Comparison of ENCODE assay signal across 16 cellular contexts in the genomic region with DNA sequence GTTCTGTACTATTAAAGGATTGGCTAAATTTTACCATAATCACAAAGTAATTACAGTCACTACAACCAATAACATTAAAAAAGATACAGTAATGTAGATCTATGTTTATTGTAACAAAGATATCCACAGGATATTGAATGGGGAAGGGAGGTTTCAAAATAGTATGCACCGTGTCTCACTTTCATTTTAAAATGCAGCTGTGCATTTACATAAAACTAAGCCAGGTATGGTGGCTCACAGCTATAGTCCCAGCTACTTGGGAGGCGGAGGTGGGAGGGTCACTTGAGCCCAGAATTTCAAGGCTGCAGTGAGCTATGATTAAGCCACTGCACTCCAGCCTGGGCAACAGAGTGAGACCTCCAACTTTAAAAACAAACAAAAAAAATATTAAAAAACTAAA. TPM values are rescaled to one million over a fixed set of nuclear protein-coding genes. Genes with fewer than 3 reads are reported as not detected.
DNase-seq lines count a peak whose midpoint lies in the region; ATAC-seq and TF ChIP-seq lines count a peak whose summit lies in the region.
"Had no signal": no experiment of that assay in that cellular context is flagged by ENCODE, and none has a peak within 500 bp of the region (broad histone marks: within the 10 kb centered on the region; RNA-seq: fewer than 3 reads in every experiment).

No MANE protein-coding gene starts in this region.

- no peaks in the 10 kb centered on the region for H3K9me3 ChIP-seq in right cardiac atrium (ENCODE audit: control insufficient read depth, low read length)
- H3K9me3 ChIP-seq: adrenal gland, ovary, upper lobe of right lung had no signal

- H3K27ac ChIP-seq in caudate nucleus (ENCODE audit: low read depth, low read length): no peak overlapping the region
- H3K27ac ChIP-seq in right cardiac atrium (ENCODE audit: low read length): no peak overlapping the region
- H3K27ac ChIP-seq: adrenal gland, coronary artery, ovary, upper lobe of right lung had no signal

- intact Hi-C loops in right cardiac atrium (cut with DNase I): no loop called here

- DNase-seq in GM12865 (ENCODE audit: low read depth): peak; percentile 32
- no peak for DNase-seq in caudate nucleus (lab: John Stamatoyannopoulos, UW)
- no peak for DNase-seq in middle frontal gyrus (ENCODE audit: extremely low spot score, low spot score)
- no peak for DNase-seq in right cardiac atrium
- DNase-seq: activated T-cell treated with anti-CD3 and anti-CD28 coated beads for 4 hours, adrenal gland, NCI-H524 treated with DMSO at 0.1 percent for 48 hours, ovary, SHP77, upper lobe of right lung had no signal

- peak; percentile 75 for ATAC-seq in GM19372 (IDR thresholded peaks at IDR 0.05; ENCODE audit: low read depth, unreplicated experiment)
- ATAC-seq in HG02610 (IDR thresholded peaks at IDR 0.05; ENCODE audit: unreplicated experiment): peak; percentile 79
- ATAC-seq in HG03439 (IDR thresholded peaks at IDR 0.05; ENCODE audit: unreplicated experiment): peak; percentile 81
- ATAC-seq in right cardiac atrium: no peak
- no peak for ATAC-seq in HG03139 (IDR thresholded peaks at IDR 0.05; ENCODE audit: unreplicated experiment)
- ATAC-seq: HCT116, upper lobe of right lung had no signal

- no peak overlapping the region for H3K4me3 ChIP-seq in GM12865 (ENCODE audit: low read depth, low read length)
- no peak overlapping the region for H3K4me3 ChIP-seq in right cardiac atrium (ENCODE audit: low read length)
- H3K4me3 ChIP-seq: adrenal gland, coronary artery, ovary, upper lobe of right lung had no signal

- no peak for TF ChIP-seq CTCF in GM12865 (IDR thresholded peaks at IDR 0.05; ENCODE audit: insufficient read depth, low read depth, low read length, missing control alignments)

- 85% methylated on average over 2 of the region's 2 CpGs for WGBS in right cardiac atrium

- no peaks in the 10 kb centered on the region for H3K27me3 ChIP-seq in right cardiac atrium (ENCODE audit: control insufficient read depth, insufficient read depth)
- H3K27me3 ChIP-seq: adrenal gland, ovary, upper lobe of right lung had no signal

- no peaks in the 10 kb centered on the region for H3K4me1 ChIP-seq in right cardiac atrium (ENCODE audit: control insufficient read depth, insufficient read depth, low read length)
- H3K4me1 ChIP-seq: adrenal gland, upper lobe of right lung had no signal

RNA-seq across cellular contexts. Expression of a gene that starts 8.5 kb away (rescaled TPM):
- total RNA-seq in right cardiac atrium: 10 to 100 TPM; 36.2 to 53.7 (median 40.5) TPM
- polyA plus RNA-seq in right cardiac atrium: 16.5 TPM

RNA-seq across cellular contexts. Expression of a gene that starts 29.7 kb away (rescaled TPM):
- not detected for total RNA-seq in right cardiac atrium
- polyA plus RNA-seq in right cardiac atrium: 0.05 TPM
- total RNA-seq: upper lobe of right lung had no signal

RNA-seq across cellular contexts. Expression of a gene that starts 39.9 kb away (rescaled TPM):
- 10 to 100 TPM; 23.0 to 28.7 (median 25.5) TPM for total RNA-seq in right cardiac atrium
- 23.9 TPM for polyA plus RNA-seq in right cardiac atrium

RNA-seq across cellular contexts. Expression of a gene that starts 40.5 kb away (rescaled TPM):
- 1 to 10 TPM; 3.4 to 4.8 (median 4.4) TPM for total RNA-seq in right cardiac atrium
- polyA plus RNA-seq in right cardiac atrium: 1.2 TPM

Comparison
In these comparisons a context has a peak if more than half of its experiments do, and no peak if none do; other contexts are left out.
1. ATAC-seq: peak in GM19372 (single experiment), HG02610 (single experiment) and HG03439 (single experiment); none in right cardiac atrium (0 of 2) and HG03139 (single experiment).